ENCODE assay signal across 14 cellular contexts in the genomic region with DNA sequence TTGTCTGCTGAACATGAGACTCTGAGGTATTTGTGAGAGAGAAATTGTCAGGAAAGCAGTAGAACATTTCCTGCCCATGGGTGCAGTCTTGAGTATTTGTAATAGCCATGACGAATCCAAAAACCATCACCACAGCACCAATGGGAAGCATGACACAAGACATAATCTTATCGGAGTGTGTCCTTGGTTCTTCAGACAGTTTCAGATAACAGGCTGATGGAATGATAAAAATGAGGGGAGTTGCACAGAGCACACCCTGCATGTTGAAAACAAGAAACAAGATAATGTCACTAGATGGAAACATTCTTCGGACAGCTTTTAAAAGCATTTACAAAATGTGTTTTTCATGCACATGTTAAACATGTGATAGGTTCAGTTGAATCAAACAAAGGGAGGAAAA. TPM values are rescaled to one million over a fixed set of nuclear protein-coding genes. Genes with fewer than 3 reads are reported as not detected.
DNase-seq lines count a peak whose midpoint lies in the region; ATAC-seq and TF ChIP-seq lines count a peak whose summit lies in the region.
"Had no signal": no experiment of that assay in that cellular context is flagged by ENCODE, and none has a peak within 500 bp of the region (broad histone marks: within the 10 kb centered on the region; RNA-seq: fewer than 3 reads in every experiment).

No MANE protein-coding gene starts in this region.

- peaks cover 8% of the 10 kb centered on the region; the same call in 1 of the 2 replicates for H3F3A ChIP-seq in Loucy (ENCODE audit: low read depth)

- peak overlapping the region; percentile 30 for H3K27ac ChIP-seq in mesodermal cell (ENCODE audit: low read depth, low read length, severe bottlenecking)
- no peak overlapping the region for H3K27ac ChIP-seq in heart right ventricle
- H3K27ac ChIP-seq: BLaER1, neural progenitor cell had no signal

- TF ChIP-seq CTCF in AG09309 (IDR thresholded peaks at IDR 0.05; ENCODE audit: control insufficient read depth, insufficient read depth, low read depth, low read length, missing control alignments) (no peak), Loucy (conservative IDR thresholded peaks at IDR 0.05; ENCODE audit: low read length) (no peak), heart right ventricle (IDR thresholded peaks at IDR 0.05) (no peak), GM10248 (IDR thresholded peaks at IDR 0.05; ENCODE audit: control extremely low read depth, extremely low read depth, low read depth, missing control alignments) (no peak), mucosa of descending colon (IDR thresholded peaks at IDR 0.05) (no peak)

- ATAC-seq in heart right ventricle (no peak), mucosa of descending colon (no peak)

- POLR2A ChIA-PET in GM10248 (lab: Yijun Ruan, JAX) = no interaction called here

- peak overlapping the region; percentile 42; the same call in 1 of the 2 replicates for H2AFZ ChIP-seq in Loucy (ENCODE audit: low read length)
- H2AFZ ChIP-seq: neural progenitor cell had no signal

- H3K27me3 ChIP-seq in Loucy (ENCODE audit: insufficient read depth, low read length, poor library complexity, severe bottlenecking) (no peaks in the 10 kb centered on the region), heart right ventricle (no peaks in the 10 kb centered on the region)
- H3K27me3 ChIP-seq: BLaER1, neural progenitor cell had no signal

- DNase-seq in AG09309 (ENCODE audit: low read depth) = peak; percentile 34
- peak; percentile 19 for DNase-seq in dermis blood vessel endothelial cell
- DNase-seq in heart right ventricle = no peak
- DNase-seq in NCI-H774 (lab: John Stamatoyannopoulos, UW) = no peak
- no peak for DNase-seq in GM10248 (ENCODE audit: extremely low spot score)
- no peak for DNase-seq in mucosa of descending colon
- DNase-seq: activated CD4-positive, alpha-beta memory T cell treated with anti-CD3 and anti-CD28 coated beads, Interleukin-2, amount 10 ng/mL, durations not matched to agents 7 days and 5 days; activated naive CD8-positive, alpha-beta T cell treated with anti-CD3 and anti-CD28 coated beads, Interleukin-2, amount 10 ng/mL, durations not matched to agents 7 days and 5 days; NCI-H1092; stimulated activated CD4-positive, alpha-beta T cell treated with anti-CD3 and anti-CD28 coated beads, Interleukin-4, amount 100 ng/mL, for 24 hours had no signal

- H3K4me2 ChIP-seq in Loucy (ENCODE audit: low read depth, low read length, poor library complexity, severe bottlenecking) = no peak overlapping the region
- H3K4me2 ChIP-seq: BLaER1, neural progenitor cell had no signal

- intact Hi-C loops in heart right ventricle (cut with DNase I) = no loop called here
- intact Hi-C loops in mucosa of descending colon (cut with DNase I, micrococcal nuclease) = no loop called here

- CTCF ChIA-PET in GM10248 (lab: Yijun Ruan, JAX) = no interaction called here

- H3K4me1 ChIP-seq in Loucy (ENCODE audit: insufficient read depth, low read length, poor library complexity, severe bottlenecking) = peaks cover 38% of the 10 kb centered on the region
- peaks cover 15% of the 10 kb centered on the region for H3K4me1 ChIP-seq in mesodermal cell (ENCODE audit: control insufficient read depth, insufficient read depth, low read length, poor library complexity, severe bottlenecking)
- H3K4me1 ChIP-seq in heart right ventricle = peaks cover 0 to 16% (median 5%) of the 10 kb centered on the region in 9 donors
- no peaks in the 10 kb centered on the region for H3K4me1 ChIP-seq in mucosa of descending colon (ENCODE audit: low read depth)
- H3K4me1 ChIP-seq: BLaER1 had no signal

- H3K9me3 ChIP-seq in Loucy (ENCODE audit: insufficient read depth, low read depth, low read length) (no peaks in the 10 kb centered on the region), mesodermal cell (ENCODE audit: control insufficient read depth, low read length) (peaks cover 6% of the 10 kb centered on the region), heart right ventricle (no peaks in the 10 kb centered on the region), mucosa of descending colon (no peaks in the 10 kb centered on the region)
- H3K9me3 ChIP-seq: BLaER1 had no signal

- H3K36me3 ChIP-seq in Loucy (ENCODE audit: insufficient read depth, low read length) (no peaks in the 10 kb centered on the region), mesodermal cell (ENCODE audit: control insufficient read depth, insufficient read depth, low read length) (no peaks in the 10 kb centered on the region), heart right ventricle (no peaks in the 10 kb centered on the region), mucosa of descending colon (ENCODE audit: low read depth) (no peaks in the 10 kb centered on the region)
- H3K36me3 ChIP-seq: BLaER1, neural progenitor cell had no signal

- no peak overlapping the region for H3K9ac ChIP-seq in Loucy (ENCODE audit: low read depth, low read length, poor library complexity, severe bottlenecking)
- H3K9ac ChIP-seq: BLaER1, neural progenitor cell had no signal

- WGBS in mesodermal cell (ENCODE audit: insufficient coverage in 2 of 2), 2 experiments = 86% methylated on average over 2 of the region's 3 CpGs; no CpG with 5 or more reads in 1 of the 2 experiments
- WGBS in heart right ventricle, 2 donors = 19 to 24% methylated on average over 3 of the region's 3 CpGs

- H4K20me1 ChIP-seq in Loucy (ENCODE audit: insufficient read depth, low read length, poor library complexity, severe bottlenecking) = no peaks in the 10 kb centered on the region
- H4K20me1 ChIP-seq: BLaER1 had no signal

- H3K9me2 ChIP-seq in Loucy (replicated peaks; ENCODE audit: low read depth, low read length) = no peaks in the 10 kb centered on the region

- H3K79me2 ChIP-seq in Loucy (ENCODE audit: insufficient read depth, low read length) = no peaks in the 10 kb centered on the region

- no peak overlapping the region for H3K4me3 ChIP-seq in AG09309 (ENCODE audit: control insufficient read depth, low read depth, low read length)
- no peak overlapping the region for H3K4me3 ChIP-seq in Loucy (ENCODE audit: low read length, poor library complexity, severe bottlenecking)
- H3K4me3 ChIP-seq in mesodermal cell (ENCODE audit: extremely low read depth, insufficient read depth, low read length, poor library complexity, severe bottlenecking) = no peak overlapping the region
- H3K4me3 ChIP-seq in heart right ventricle = no peak overlapping the region
- no peak overlapping the region for H3K4me3 ChIP-seq in mucosa of descending colon
- H3K4me3 ChIP-seq: BLaER1, neural progenitor cell had no signal

RNA-seq across cellular contexts. Expression of a gene that starts 56.9 kb away (rescaled TPM):
- total RNA-seq in dermis blood vessel endothelial cell (not detected in 2 replicates), heart right ventricle (1 to 10 TPM in 1 of 10 donors, under 1 TPM in 8, not detected in 1; 0.11 to 1.4 (median 0.45) TPM), mucosa of descending colon (1 to 10 TPM; 2.1 to 8.6 (median 2.5) TPM)
- not detected for polyA plus RNA-seq in mesodermal cell (2013, experiment 1 of 2)
- polyA plus RNA-seq in mesodermal cell (2013, experiment 2 of 2) = not detected
- polyA plus RNA-seq in heart right ventricle = 1 to 10 TPM in 1 of 2 donors, under 1 TPM in 1; 0.43 to 3.0 TPM
- total RNA-seq: activated CD4-positive, alpha-beta memory T cell treated with anti-CD3 and anti-CD28 coated beads, Interleukin-2, amount 10 ng/mL, durations not matched to agents 7 days and 5 days; activated naive CD8-positive, alpha-beta T cell treated with anti-CD3 and anti-CD28 coated beads, Interleukin-2, amount 10 ng/mL, durations not matched to agents 7 days and 5 days had no signal

RNA-seq across cellular contexts. Expression of a gene that starts 56.9 kb away (rescaled TPM):
- total RNA-seq in dermis blood vessel endothelial cell = 4.6 and 7.8 TPM in 2 replicates
- polyA plus RNA-seq in mesodermal cell (2013, experiment 1 of 2) = 22.2 TPM
- 39.7 TPM for polyA plus RNA-seq in mesodermal cell (2013, experiment 2 of 2)
- total RNA-seq in heart right ventricle = 10 to 100 TPM; 12.1 to 20.5 (median 15.1) TPM
- polyA plus RNA-seq in heart right ventricle = 1 to 10 TPM; 5.0 to 6.0 TPM
- 10 to 100 TPM; 19.5 to 30.0 (median 26.1) TPM for total RNA-seq in mucosa of descending colon
- total RNA-seq: activated CD4-positive, alpha-beta memory T cell treated with anti-CD3 and anti-CD28 coated beads, Interleukin-2, amount 10 ng/mL, durations not matched to agents 7 days and 5 days had no signal

Comparison
In these comparisons a context has a peak if more than half of its experiments do, and no peak if none do; other contexts are left out.
1. DNase-seq: peak in AG09309 (single experiment) and dermis blood vessel endothelial cell (single experiment); none in heart right ventricle (0 of 2), NCI-H774 (single experiment), GM10248 (single experiment) and mucosa of descending colon (0 of 3).